1 cellular context compared by ENCODE assay signal in the genomic region with DNA sequence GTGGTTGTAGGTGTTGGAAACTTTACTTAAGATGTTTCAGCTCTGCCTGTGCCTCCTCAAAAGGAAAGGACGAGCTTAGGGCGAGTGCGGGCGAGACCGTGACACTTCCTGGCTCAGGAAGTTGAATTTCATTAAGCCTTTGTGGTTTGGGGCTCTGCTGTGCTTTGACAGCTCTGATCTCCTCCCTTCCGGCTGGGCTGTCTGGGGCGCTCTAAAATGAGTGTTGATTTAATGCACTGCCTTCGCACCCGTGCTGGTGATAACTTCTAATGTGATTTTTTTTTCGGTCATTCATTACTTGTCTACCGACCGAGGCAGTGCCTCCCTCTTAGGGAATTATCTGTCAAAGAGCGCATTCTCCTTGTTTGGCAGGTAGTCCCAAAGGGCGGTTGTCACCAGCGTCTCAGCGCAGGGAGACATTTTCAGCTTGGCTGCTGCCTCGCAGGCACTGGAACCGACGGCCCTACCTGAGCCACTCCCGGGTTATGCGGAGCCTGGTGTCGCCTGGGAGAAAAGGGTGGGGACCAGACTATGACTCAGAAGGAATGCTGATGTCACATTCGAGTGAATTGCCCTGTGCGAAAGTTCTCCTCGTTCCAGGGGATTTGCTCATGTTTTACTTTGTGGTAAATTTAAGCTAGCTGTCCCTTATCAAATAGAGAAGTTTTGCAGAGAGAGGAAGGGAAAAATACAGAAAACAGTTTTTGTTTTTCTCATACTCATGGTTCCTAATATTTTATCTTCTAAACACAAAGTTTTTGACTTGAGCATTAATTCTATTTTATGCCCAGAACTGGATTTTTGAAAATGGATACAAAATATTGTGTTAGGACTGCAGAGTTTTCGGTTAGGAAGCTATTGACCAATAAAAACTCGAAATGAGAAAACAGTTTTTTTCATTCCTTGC.
A peak's percentile ranks its signal among the peaks of the same experiment; 100 is the strongest.
TF ChIP-seq lines count a peak whose summit lies in the region.

No MANE protein-coding gene starts in this region.

TF ChIP-seq in HepG2, 621 proteins besides CTCF, POLR2A, EP300 and RAD21 (continued from another document and continues in another):
- TF ChIP-seq, protein P1, sequence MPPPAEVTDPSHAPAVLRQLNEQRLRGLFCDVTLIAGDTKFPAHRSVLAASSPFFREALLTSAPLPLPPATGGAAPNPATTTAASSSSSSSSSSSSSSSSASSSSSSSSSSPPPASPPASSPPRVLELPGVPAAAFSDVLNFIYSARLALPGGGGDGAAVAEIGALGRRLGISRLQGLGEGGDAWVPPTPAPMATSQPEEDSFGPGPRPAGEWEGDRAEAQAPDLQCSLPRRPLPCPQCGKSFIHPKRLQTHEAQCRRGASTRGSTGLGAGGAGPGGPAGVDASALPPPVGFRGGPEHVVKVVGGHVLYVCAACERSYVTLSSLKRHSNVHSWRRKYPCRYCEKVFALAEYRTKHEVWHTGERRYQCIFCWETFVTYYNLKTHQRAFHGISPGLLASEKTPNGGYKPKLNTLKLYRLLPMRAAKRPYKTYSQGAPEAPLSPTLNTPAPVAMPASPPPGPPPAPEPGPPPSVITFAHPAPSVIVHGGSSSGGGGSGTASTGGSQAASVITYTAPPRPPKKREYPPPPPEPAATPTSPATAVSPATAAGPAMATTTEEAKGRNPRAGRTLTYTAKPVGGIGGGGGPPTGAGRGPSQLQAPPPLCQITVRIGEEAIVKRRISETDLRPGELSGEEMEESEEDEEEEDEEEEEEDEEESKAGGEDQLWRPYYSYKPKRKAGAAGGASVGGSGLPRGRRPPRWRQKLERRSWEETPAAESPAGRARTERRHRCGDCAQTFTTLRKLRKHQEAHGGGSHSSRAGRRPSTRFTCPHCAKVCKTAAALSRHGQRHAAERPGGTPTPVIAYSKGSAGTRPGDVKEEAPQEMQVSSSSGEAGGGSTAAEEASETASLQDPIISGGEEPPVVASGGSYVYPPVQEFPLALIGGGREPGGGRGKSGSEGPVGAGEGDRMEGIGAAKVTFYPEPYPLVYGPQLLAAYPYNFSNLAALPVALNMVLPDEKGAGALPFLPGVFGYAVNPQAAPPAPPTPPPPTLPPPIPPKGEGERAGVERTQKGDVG (CRISPR knock-in tag; IDR thresholded peaks at IDR 0.05; ENCODE audit: borderline replicate concordance) = 0 out of 2 replicates have a peak, but pooled peaks have one; percentile 43
- TF ChIP-seq ZNF564 (CRISPR knock-in tag; IDR thresholded peaks at IDR 0.05) (no peak), AKAP8 (CRISPR knock-in tag; IDR thresholded peaks at IDR 0.05) (no peak), SALL1 (CRISPR knock-in tag; IDR thresholded peaks at IDR 0.05) (peak; percentile 59), ZNF563 (CRISPR knock-in tag; IDR thresholded peaks at IDR 0.05) (no peak), GATAD1 (CRISPR knock-in tag; IDR thresholded peaks at IDR 0.05) (0 out of 2 replicates have a peak, but pooled peaks have one; percentile 11), PHF5A (CRISPR knock-in tag; IDR thresholded peaks at IDR 0.05; ENCODE audit: low read depth, unreplicated experiment) (no peak), ZNF589 (CRISPR knock-in tag; conservative IDR thresholded peaks at IDR 0.05) (no peak), ZNF616 (CRISPR knock-in tag; IDR thresholded peaks at IDR 0.05; ENCODE audit: low read depth) (no peak), NR2F1 (CRISPR knock-in tag; IDR thresholded peaks at IDR 0.05) (no peak), NR1H2 (CRISPR knock-in tag; IDR thresholded peaks at IDR 0.05; ENCODE audit: borderline replicate concordance, low read depth) (no peak), CREB1 (IDR thresholded peaks at IDR 0.05) (peak; percentile 37), CREB1 (CRISPR knock-in tag; IDR thresholded peaks at IDR 0.05) (peak; percentile 58), RXRB (CRISPR knock-in tag; IDR thresholded peaks at IDR 0.05; ENCODE audit: borderline replicate concordance) (no peak), POLR2G (IDR thresholded peaks at IDR 0.05; ENCODE audit: low read depth, low read length) (peak; percentile 66), NFRKB (IDR thresholded peaks at IDR 0.05) (no peak), SAP130 (CRISPR knock-in tag; IDR thresholded peaks at IDR 0.05; ENCODE audit: low read depth) (peak; percentile 68), GPN1 (CRISPR knock-in tag; IDR thresholded peaks at IDR 0.05; ENCODE audit: borderline replicate concordance) (no peak), CHD2 (IDR thresholded peaks at IDR 0.05; ENCODE audit: low read depth, low read length) (no peak), THYN1 (CRISPR knock-in tag; IDR thresholded peaks at IDR 0.05; ENCODE audit: borderline replicate concordance, low read depth) (no peak), EZH2 (conservative IDR thresholded peaks at IDR 0.05; ENCODE audit: low read depth, low read length) (no peak), CEBPG (CRISPR knock-in tag; IDR thresholded peaks at IDR 0.05) (peak; percentile 20; the same call in 1 of the 2 replicates), ZFY (CRISPR knock-in tag; IDR thresholded peaks at IDR 0.05) (0 out of 2 replicates have a peak, but pooled peaks have one; percentile 4), IRF2 (CRISPR knock-in tag; IDR thresholded peaks at IDR 0.05) (0 out of 2 replicates have a peak, but pooled peaks have one; percentile 15), KLF12 (CRISPR knock-in tag; IDR thresholded peaks at IDR 0.05; ENCODE audit: borderline replicate concordance) (peak; percentile 38; the same call in 1 of the 2 replicates), ZNF354B (CRISPR knock-in tag; IDR thresholded peaks at IDR 0.05) (no peak), FOSL2 (CRISPR knock-in tag; IDR thresholded peaks at IDR 0.05) (peak; percentile 94), HOXA7 (CRISPR knock-in tag; IDR thresholded peaks at IDR 0.05) (no peak), KMT2A (CRISPR knock-in tag; IDR thresholded peaks at IDR 0.05) (peak; percentile 70; the same call in 1 of the 2 replicates), HOXA5 (CRISPR knock-in tag; IDR thresholded peaks at IDR 0.05) (0 out of 2 replicates have a peak, but pooled peaks have one; percentile 14), GATAD2A (CRISPR knock-in tag; IDR thresholded peaks at IDR 0.05) (0 out of 2 replicates have a peak, but pooled peaks have one; percentile 28), ZNF781 (CRISPR knock-in tag; IDR thresholded peaks at IDR 0.05; ENCODE audit: borderline replicate concordance, not compliant biosample characterization) (no peak), DMAP1 (CRISPR knock-in tag; IDR thresholded peaks at IDR 0.05) (peak; percentile 53; the same call in 1 of the 2 replicates)
- TF ChIP-seq, protein P2, sequence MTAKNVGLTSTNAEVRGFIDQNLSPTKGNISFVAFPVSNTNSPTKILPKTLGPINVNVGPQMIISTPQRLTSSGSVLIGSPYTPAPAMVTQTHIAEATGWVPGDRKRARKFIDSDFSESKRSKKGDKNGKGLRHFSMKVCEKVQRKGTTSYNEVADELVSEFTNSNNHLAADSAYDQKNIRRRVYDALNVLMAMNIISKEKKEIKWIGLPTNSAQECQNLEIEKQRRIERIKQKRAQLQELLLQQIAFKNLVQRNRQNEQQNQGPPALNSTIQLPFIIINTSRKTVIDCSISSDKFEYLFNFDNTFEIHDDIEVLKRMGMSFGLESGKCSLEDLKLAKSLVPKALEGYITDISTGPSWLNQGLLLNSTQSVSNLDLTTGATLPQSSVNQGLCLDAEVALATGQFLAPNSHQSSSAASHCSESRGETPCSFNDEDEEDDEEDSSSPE (CRISPR knock-in tag; IDR thresholded peaks at IDR 0.05) = no peak
- TF ChIP-seq, protein P3, sequence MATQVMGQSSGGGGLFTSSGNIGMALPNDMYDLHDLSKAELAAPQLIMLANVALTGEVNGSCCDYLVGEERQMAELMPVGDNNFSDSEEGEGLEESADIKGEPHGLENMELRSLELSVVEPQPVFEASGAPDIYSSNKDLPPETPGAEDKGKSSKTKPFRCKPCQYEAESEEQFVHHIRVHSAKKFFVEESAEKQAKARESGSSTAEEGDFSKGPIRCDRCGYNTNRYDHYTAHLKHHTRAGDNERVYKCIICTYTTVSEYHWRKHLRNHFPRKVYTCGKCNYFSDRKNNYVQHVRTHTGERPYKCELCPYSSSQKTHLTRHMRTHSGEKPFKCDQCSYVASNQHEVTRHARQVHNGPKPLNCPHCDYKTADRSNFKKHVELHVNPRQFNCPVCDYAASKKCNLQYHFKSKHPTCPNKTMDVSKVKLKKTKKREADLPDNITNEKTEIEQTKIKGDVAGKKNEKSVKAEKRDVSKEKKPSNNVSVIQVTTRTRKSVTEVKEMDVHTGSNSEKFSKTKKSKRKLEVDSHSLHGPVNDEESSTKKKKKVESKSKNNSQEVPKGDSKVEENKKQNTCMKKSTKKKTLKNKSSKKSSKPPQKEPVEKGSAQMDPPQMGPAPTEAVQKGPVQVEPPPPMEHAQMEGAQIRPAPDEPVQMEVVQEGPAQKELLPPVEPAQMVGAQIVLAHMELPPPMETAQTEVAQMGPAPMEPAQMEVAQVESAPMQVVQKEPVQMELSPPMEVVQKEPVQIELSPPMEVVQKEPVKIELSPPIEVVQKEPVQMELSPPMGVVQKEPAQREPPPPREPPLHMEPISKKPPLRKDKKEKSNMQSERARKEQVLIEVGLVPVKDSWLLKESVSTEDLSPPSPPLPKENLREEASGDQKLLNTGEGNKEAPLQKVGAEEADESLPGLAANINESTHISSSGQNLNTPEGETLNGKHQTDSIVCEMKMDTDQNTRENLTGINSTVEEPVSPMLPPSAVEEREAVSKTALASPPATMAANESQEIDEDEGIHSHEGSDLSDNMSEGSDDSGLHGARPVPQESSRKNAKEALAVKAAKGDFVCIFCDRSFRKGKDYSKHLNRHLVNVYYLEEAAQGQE (IDR thresholded peaks at IDR 0.05; ENCODE audit: borderline replicate concordance in 1 of 2, low read depth in 1 of 2, low read length in 2 of 2) = peak in 1 of 2 experiments; percentile 9; a peak in 1 of 4 replicates
- TF ChIP-seq, protein P4, sequence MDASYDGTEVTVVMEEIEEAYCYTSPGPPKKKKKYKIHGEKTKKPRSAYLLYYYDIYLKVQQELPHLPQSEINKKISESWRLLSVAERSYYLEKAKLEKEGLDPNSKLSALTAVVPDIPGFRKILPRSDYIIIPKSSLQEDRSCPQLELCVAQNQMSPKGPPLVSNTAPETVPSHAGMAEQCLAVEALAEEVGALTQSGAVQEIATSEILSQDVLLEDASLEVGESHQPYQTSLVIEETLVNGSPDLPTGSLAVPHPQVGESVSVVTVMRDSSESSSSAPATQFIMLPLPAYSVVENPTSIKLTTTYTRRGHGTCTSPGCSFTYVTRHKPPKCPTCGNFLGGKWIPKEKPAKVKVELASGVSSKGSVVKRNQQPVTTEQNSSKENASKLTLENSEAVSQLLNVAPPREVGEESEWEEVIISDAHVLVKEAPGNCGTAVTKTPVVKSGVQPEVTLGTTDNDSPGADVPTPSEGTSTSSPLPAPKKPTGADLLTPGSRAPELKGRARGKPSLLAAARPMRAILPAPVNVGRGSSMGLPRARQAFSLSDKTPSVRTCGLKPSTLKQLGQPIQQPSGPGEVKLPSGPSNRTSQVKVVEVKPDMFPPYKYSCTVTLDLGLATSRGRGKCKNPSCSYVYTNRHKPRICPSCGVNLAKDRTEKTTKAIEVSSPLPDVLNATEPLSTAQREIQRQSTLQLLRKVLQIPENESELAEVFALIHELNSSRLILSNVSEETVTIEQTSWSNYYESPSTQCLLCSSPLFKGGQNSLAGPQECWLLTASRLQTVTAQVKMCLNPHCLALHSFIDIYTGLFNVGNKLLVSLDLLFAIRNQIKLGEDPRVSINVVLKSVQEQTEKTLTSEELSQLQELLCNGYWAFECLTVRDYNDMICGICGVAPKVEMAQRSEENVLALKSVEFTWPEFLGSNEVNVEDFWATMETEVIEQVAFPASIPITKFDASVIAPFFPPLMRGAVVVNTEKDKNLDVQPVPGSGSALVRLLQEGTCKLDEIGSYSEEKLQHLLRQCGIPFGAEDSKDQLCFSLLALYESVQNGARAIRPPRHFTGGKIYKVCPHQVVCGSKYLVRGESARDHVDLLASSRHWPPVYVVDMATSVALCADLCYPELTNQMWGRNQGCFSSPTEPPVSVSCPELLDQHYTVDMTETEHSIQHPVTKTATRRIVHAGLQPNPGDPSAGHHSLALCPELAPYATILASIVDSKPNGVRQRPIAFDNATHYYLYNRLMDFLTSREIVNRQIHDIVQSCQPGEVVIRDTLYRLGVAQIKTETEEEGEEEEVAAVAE (CRISPR knock-in tag; IDR thresholded peaks at IDR 0.05; ENCODE audit: borderline replicate concordance) = peak; percentile 46; the same call in 1 of the 2 replicates
- TF ChIP-seq, protein P5, sequence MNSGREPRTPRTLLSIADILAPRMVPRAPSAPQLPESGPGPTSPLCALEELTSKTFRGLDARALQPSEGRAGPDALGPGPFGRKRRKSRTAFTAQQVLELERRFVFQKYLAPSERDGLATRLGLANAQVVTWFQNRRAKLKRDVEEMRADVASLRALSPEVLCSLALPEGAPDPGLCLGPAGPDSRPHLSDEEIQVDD (CRISPR knock-in tag; IDR thresholded peaks at IDR 0.05; ENCODE audit: borderline replicate concordance) = no peak
- TF ChIP-seq, protein P6, sequence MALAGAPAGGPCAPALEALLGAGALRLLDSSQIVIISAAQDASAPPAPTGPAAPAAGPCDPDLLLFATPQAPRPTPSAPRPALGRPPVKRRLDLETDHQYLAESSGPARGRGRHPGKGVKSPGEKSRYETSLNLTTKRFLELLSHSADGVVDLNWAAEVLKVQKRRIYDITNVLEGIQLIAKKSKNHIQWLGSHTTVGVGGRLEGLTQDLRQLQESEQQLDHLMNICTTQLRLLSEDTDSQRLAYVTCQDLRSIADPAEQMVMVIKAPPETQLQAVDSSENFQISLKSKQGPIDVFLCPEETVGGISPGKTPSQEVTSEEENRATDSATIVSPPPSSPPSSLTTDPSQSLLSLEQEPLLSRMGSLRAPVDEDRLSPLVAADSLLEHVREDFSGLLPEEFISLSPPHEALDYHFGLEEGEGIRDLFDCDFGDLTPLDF (CRISPR knock-in tag; IDR thresholded peaks at IDR 0.05) = no peak
- TF ChIP-seq, protein P7, sequence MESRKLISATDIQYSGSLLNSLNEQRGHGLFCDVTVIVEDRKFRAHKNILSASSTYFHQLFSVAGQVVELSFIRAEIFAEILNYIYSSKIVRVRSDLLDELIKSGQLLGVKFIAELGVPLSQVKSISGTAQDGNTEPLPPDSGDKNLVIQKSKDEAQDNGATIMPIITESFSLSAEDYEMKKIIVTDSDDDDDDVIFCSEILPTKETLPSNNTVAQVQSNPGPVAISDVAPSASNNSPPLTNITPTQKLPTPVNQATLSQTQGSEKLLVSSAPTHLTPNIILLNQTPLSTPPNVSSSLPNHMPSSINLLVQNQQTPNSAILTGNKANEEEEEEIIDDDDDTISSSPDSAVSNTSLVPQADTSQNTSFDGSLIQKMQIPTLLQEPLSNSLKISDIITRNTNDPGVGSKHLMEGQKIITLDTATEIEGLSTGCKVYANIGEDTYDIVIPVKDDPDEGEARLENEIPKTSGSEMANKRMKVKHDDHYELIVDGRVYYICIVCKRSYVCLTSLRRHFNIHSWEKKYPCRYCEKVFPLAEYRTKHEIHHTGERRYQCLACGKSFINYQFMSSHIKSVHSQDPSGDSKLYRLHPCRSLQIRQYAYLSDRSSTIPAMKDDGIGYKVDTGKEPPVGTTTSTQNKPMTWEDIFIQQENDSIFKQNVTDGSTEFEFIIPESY (CRISPR knock-in tag; IDR thresholded peaks at IDR 0.05) = no peak
- TF ChIP-seq, protein P8, sequence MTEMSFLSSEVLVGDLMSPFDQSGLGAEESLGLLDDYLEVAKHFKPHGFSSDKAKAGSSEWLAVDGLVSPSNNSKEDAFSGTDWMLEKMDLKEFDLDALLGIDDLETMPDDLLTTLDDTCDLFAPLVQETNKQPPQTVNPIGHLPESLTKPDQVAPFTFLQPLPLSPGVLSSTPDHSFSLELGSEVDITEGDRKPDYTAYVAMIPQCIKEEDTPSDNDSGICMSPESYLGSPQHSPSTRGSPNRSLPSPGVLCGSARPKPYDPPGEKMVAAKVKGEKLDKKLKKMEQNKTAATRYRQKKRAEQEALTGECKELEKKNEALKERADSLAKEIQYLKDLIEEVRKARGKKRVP (CRISPR knock-in tag; IDR thresholded peaks at IDR 0.05) = peak in 1 of 2 experiments; percentile 94; a peak in 2 of 4 replicates
